ENCODE assay signal across 28 cellular contexts in the genomic region with DNA sequence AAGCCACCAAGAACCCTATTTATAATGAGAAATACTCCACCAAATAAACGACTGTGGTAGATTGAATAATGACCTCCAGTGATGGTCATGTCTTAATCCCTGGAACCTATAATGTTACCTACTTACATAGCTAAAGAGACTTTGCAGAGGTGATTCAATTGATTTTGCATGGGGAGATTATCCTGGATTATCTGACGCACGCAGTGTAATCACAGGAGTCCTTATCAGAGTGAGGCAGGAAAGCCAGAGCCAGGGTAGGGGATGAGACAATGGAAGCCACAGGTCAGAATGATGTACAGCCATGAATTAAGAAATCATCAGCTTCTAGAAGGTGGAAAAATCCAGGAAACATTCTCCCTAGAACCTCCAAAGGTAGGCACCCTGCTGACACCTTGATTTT.
"Had no signal": no experiment of that assay in that cellular context is flagged by ENCODE, and none has a peak within 500 bp of the region (broad histone marks: within the 10 kb centered on the region; RNA-seq: fewer than 3 reads in every experiment).

No MANE protein-coding gene starts in this region.

- DNase-seq: nephron progenitor cell; occipital lobe; ovary; posterior cingulate gyrus; psoas muscle; right cardiac atrium; right lobe of liver; sigmoid colon; small intestine; stimulated activated CD4-positive, alpha-beta T cell treated with anti-CD3 and anti-CD28 coated beads, Interleukin-15, amount 100 ng/mL, for 24 hours; stimulated activated CD4-positive, alpha-beta T cell treated with anti-CD3 and anti-CD28 coated beads, Interleukin-2, amount 100 ng/mL, for 24 hours; stimulated activated CD4-positive, alpha-beta T cell treated with anti-CD3 and anti-CD28 coated beads, Interleukin-2, amount 100 ng/mL, for 48 hours; stimulated activated CD4-positive, alpha-beta T cell treated with anti-CD3 and anti-CD28 coated beads, Interleukin-4, amount 100 ng/mL, for 24 hours; stimulated activated naive B cell treated with anti-CD40 and anti-IgM and Interleukin-4, amounts not matched to agents 10 μg/mL and 1 μg/mL and 100 μg/mL, for 72 hours; stimulated activated naive CD4-positive, alpha-beta T cell treated with Interleukin-2 at 50 U/mL for 16 hours; stomach; trophoblast cell; upper lobe of left lung had no signal

- H3K4me1 Mint-ChIP-seq: stimulated activated effector memory CD8-positive, alpha-beta T cell treated with anti-CD3 and anti-CD28 coated beads, Interleukin-12 subunit alpha, Interleukin-12 subunit beta, amount 100 ng/mL, for 72 hours; stimulated activated naive B cell treated with anti-CD40 and anti-IgM and Interleukin-4, amounts not matched to agents 10 μg/mL and 1 μg/mL and 100 μg/mL, for 72 hours had no signal

- H3K27ac Mint-ChIP-seq: natural killer cell treated with Interleukin-12 subunit alpha and Interleukin-12 subunit beta and Interleukin-15 and Interleukin-18, amount 100 ng/mL, for 72 hours; nephron progenitor cell; progenitor cell of endocrine pancreas; stimulated activated effector memory CD8-positive, alpha-beta T cell treated with anti-CD3 and anti-CD28 coated beads, Interleukin-12 subunit alpha, Interleukin-12 subunit beta, amount 100 ng/mL, for 72 hours; stimulated activated naive B cell treated with anti-CD40 and anti-IgM and Interleukin-4, amounts not matched to agents 10 μg/mL and 1 μg/mL and 100 μg/mL, for 72 hours; stimulated activated naive CD8-positive, alpha-beta T cell treated with anti-CD3 and anti-CD28 coated beads, Interleukin-15, Interleukin-2, amounts not matched to agents 100 ng/mL and 50 ng/mL, for 24 hours had no signal

- H3K4me3 ChIP-seq: ovary, psoas muscle, right lobe of liver, sigmoid colon, stomach, thoracic aorta, thyroid gland, tibial nerve, upper lobe of left lung, vagina had no signal

- ATAC-seq: natural killer cell treated with Interleukin-12 subunit alpha and Interleukin-12 subunit beta and Interleukin-15 and Interleukin-18, amount 100 ng/mL, for 72 hours; psoas muscle; right cardiac atrium; right lobe of liver; stimulated activated effector memory CD8-positive, alpha-beta T cell treated with anti-CD3 and anti-CD28 coated beads, Interleukin-12 subunit alpha, Interleukin-12 subunit beta, amount 100 ng/mL, for 72 hours; stimulated activated naive B cell treated with anti-CD40 and anti-IgM and Interleukin-4, amounts not matched to agents 10 μg/mL and 1 μg/mL and 100 μg/mL, for 72 hours had no signal

- H3K9ac ChIP-seq: parathyroid adenoma had no signal

- H3K36me3 ChIP-seq: ovary, right lobe of liver, sigmoid colon, stomach, thoracic aorta, thyroid gland, tibial nerve, upper lobe of left lung, vagina had no signal

- H3K9me3 ChIP-seq: ovary, psoas muscle, right lobe of liver, stomach, thoracic aorta, thyroid gland, tibial nerve, upper lobe of left lung, vagina had no signal

- H3K36me3 Mint-ChIP-seq: natural killer cell treated with Interleukin-12 subunit alpha and Interleukin-12 subunit beta and Interleukin-15 and Interleukin-18, amount 100 ng/mL, for 72 hours; stimulated activated effector memory CD8-positive, alpha-beta T cell treated with anti-CD3 and anti-CD28 coated beads, Interleukin-12 subunit alpha, Interleukin-12 subunit beta, amount 100 ng/mL, for 72 hours; stimulated activated naive B cell treated with anti-CD40 and anti-IgM and Interleukin-4, amounts not matched to agents 10 μg/mL and 1 μg/mL and 100 μg/mL, for 72 hours had no signal

- H2AFZ ChIP-seq: parathyroid adenoma had no signal

- H3K4me3 Mint-ChIP-seq: natural killer cell treated with Interleukin-12 subunit alpha and Interleukin-12 subunit beta and Interleukin-15 and Interleukin-18, amount 100 ng/mL, for 72 hours; nephron progenitor cell; neural crest cell; stimulated activated effector memory CD8-positive, alpha-beta T cell treated with anti-CD3 and anti-CD28 coated beads, Interleukin-12 subunit alpha, Interleukin-12 subunit beta, amount 100 ng/mL, for 72 hours; stimulated activated naive B cell treated with anti-CD40 and anti-IgM and Interleukin-4, amounts not matched to agents 10 μg/mL and 1 μg/mL and 100 μg/mL, for 72 hours; stimulated activated naive CD8-positive, alpha-beta T cell treated with anti-CD3 and anti-CD28 coated beads, Interleukin-15, Interleukin-2, amounts not matched to agents 100 ng/mL and 50 ng/mL, for 24 hours had no signal

- H3K27me3 ChIP-seq: ovary, right lobe of liver, sigmoid colon, stomach, thyroid gland, tibial nerve, upper lobe of left lung, vagina had no signal

- H3K4me1 ChIP-seq: parathyroid adenoma, psoas muscle, right lobe of liver, sigmoid colon, stomach, thyroid gland, tibial nerve, upper lobe of left lung, vagina had no signal

- H3K9me3 Mint-ChIP-seq: nephron progenitor cell; neural crest cell; stimulated activated naive B cell treated with anti-CD40 and anti-IgM and Interleukin-4, amounts not matched to agents 10 μg/mL and 1 μg/mL and 100 μg/mL, for 72 hours; stimulated activated naive CD8-positive, alpha-beta T cell treated with anti-CD3 and anti-CD28 coated beads, Interleukin-15, Interleukin-2, amounts not matched to agents 100 ng/mL and 50 ng/mL, for 24 hours had no signal

- H3K79me2 ChIP-seq: parathyroid adenoma had no signal

- H3K27ac ChIP-seq: ovary, parathyroid adenoma, psoas muscle, right lobe of liver, sigmoid colon, stomach, thoracic aorta, thyroid gland, tibial nerve, upper lobe of left lung, vagina had no signal
